Comparison of ENCODE assay signal across 9 cellular contexts in the genomic region with DNA sequence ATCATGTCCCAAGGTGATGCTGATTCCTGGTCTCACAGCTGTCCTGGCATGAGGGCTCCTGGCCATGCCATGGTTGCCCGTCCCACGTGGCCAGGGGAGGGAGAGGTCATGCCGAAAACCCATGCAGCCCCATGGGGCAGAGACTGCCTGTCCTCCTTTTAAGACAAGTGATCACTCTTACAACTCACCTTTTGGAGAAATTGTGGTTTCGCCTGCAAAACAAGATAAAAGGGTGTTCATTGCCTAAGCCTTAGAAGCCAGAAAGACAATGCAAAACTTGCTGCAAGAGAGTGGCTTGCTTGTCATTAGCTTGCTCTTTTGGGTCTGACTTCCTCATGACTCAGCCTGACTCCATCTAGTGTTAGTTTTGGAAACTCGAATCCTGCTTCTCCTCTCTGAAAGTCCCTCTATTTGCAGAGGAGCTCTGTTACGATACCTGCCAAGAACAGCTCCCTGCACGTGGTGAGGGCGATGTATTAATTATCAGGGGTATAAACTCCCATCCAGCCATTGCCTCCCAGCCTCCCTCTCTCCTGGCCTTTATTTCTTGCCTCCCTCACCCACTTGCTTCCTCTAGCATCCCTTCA. TPM values are rescaled to one million over a fixed set of nuclear protein-coding genes. Genes with fewer than 3 reads are reported as not detected.
DNase-seq lines count a peak whose midpoint lies in the region; ATAC-seq lines count a peak whose summit lies in the region.
"Had no signal": no experiment of that assay in that cellular context is flagged by ENCODE, and none has a peak within 500 bp of the region (broad histone marks: within the 10 kb centered on the region; RNA-seq: fewer than 3 reads in every experiment).

No MANE protein-coding gene starts in this region.

- H3K9ac ChIP-seq in mesendoderm (ENCODE audit: low read length), result no peak overlapping the region

- H3K18ac ChIP-seq in mesendoderm (ENCODE audit: low read length), result no peak overlapping the region

- no peak overlapping the region for H2BK15ac ChIP-seq in mesendoderm (replicated peaks; ENCODE audit: low read depth)

- no CpG with 5 or more reads among the region's 8 CpGs for WGBS in mesendoderm (ENCODE audit: extremely low coverage, insufficient coverage, low lambda C conversion rate)

- ATAC-seq in GM19455 (IDR thresholded peaks at IDR 0.05; ENCODE audit: unreplicated experiment) (no peak), GM19023 (IDR thresholded peaks at IDR 0.05; ENCODE audit: unreplicated experiment) (no peak)

- no peak overlapping the region for H2BK5ac ChIP-seq in mesendoderm (ENCODE audit: low read length)

- intact Hi-C loops in posterior vena cava (cut with DNase I), result loop anchor here in 1 of 2 donors (5.0 kb wide), 1 partner anchor 179 kb away; no protein-coding TSS in a partner anchor

- H3K79me1 ChIP-seq in mesendoderm (ENCODE audit: low read length), result no peaks in the 10 kb centered on the region

- H4K5ac ChIP-seq in mesendoderm (ENCODE audit: low read length), result no peak overlapping the region

- H2BK120ac ChIP-seq in mesendoderm (ENCODE audit: low read depth, low read length), result no peak overlapping the region

- no peak overlapping the region for H4K8ac ChIP-seq in mesendoderm (ENCODE audit: low read depth, low read length)

- H3K4ac ChIP-seq in mesendoderm (ENCODE audit: low read depth, low read length), result no peak overlapping the region

- H3K27ac ChIP-seq in mesendoderm (ENCODE audit: low read depth, low read length), result no peak overlapping the region

- DNase-seq in Caki2 (ENCODE audit: low read depth), result peak; percentile 34
- peak; percentile 22 for DNase-seq in NCI-H1092 (lab: John Stamatoyannopoulos, UW)
- DNase-seq in dedifferentiated amniotic fluid mesenchymal stem cell (ENCODE audit: extremely low spot score), result peak; percentile 63
- peak; percentile 78 for DNase-seq in mesendoderm
- DNase-seq in posterior vena cava (ENCODE audit: low spot score), result no peak
- DNase-seq in D341Med (ENCODE audit: low spot score), result no peak

- H3K4me3 ChIP-seq in mesendoderm (ENCODE audit: low read length), result no peak overlapping the region

- H3K56ac ChIP-seq in mesendoderm (ENCODE audit: low read length), result no peak overlapping the region

- no peaks in the 10 kb centered on the region for H3K79me2 ChIP-seq in mesendoderm (ENCODE audit: control insufficient read depth, insufficient read depth, low read length)

- no peaks in the 10 kb centered on the region for H3K27me3 ChIP-seq in mesendoderm (ENCODE audit: insufficient read depth, low read length, poor library complexity)

- no peak overlapping the region for H3K4me2 ChIP-seq in mesendoderm (ENCODE audit: low read length)

- no peaks in the 10 kb centered on the region for H3K36me3 ChIP-seq in mesendoderm (ENCODE audit: control insufficient read depth, insufficient read depth, low read length)

- no peak overlapping the region for H2AK5ac ChIP-seq in mesendoderm (ENCODE audit: low read length)

- no peaks in the 10 kb centered on the region for H3K4me1 ChIP-seq in mesendoderm (ENCODE audit: control insufficient read depth, low read depth, low read length)

- in situ Hi-C loops in Caki2 (cut with HindIII; ENCODE audit: low pct_unique_long_range_greater_than_20kb, low sequenced_read_pairs), result no loop called here

- H3K23ac ChIP-seq in mesendoderm (ENCODE audit: low read length), result no peak overlapping the region

RNA-seq across cellular contexts. Expression of a gene that starts 26.7 kb away (rescaled TPM):
- total RNA-seq in Caki2 (2014; rRNA removed; shearing (Covaris generic); ENCODE audit: low replicate concordance), result 2.8 and 8.9 TPM in 2 replicates
- polyA plus RNA-seq in mesendoderm (2013, experiment 1 of 2), result 0.15 TPM
- 0.13 TPM for polyA plus RNA-seq in mesendoderm (2013, experiment 2 of 2)
- total RNA-seq in posterior vena cava, result 10 to 100 TPM; 17.0 to 26.1 TPM

RNA-seq across cellular contexts. Expression of a gene that starts 27.7 kb away (rescaled TPM):
- not detected in 2 replicates for total RNA-seq in Caki2 (2014; rRNA removed; shearing (Covaris generic); ENCODE audit: low replicate concordance)
- polyA plus RNA-seq in mesendoderm (2013, experiment 1 of 2), result not detected
- not detected for polyA plus RNA-seq in mesendoderm (2013, experiment 2 of 2)
- not detected for total RNA-seq in posterior vena cava
- total RNA-seq: pulmonary artery endothelial cell had no signal

RNA-seq across cellular contexts. Expression of a gene that starts 46.2 kb away (rescaled TPM):
- 1.7 and 2.1 TPM in 2 replicates for total RNA-seq in Caki2 (2014; rRNA removed; shearing (Covaris generic); ENCODE audit: low replicate concordance)
- 0.31 TPM for polyA plus RNA-seq in mesendoderm (2013, experiment 1 of 2)
- 0.28 TPM for polyA plus RNA-seq in mesendoderm (2013, experiment 2 of 2)
- 10 to 100 TPM; 14.9 to 20.2 TPM for total RNA-seq in posterior vena cava

Comparison
In these comparisons a context has a peak if more than half of its experiments do, and no peak if none do; other contexts are left out.
1. DNase-seq: peak in Caki2 (single experiment), NCI-H1092 (single experiment), dedifferentiated amniotic fluid mesenchymal stem cell (single experiment) and mesendoderm (single experiment); none in posterior vena cava (single experiment) and D341Med (single experiment).